Comparison of ENCODE assay signal across 22 cellular contexts in genomic region chr15:38325290-38325990, GRCh38.
DNase-seq lines count a peak whose midpoint lies in the region; ATAC-seq and TF ChIP-seq lines count a peak whose summit lies in the region.
"Had no signal": no experiment of that assay in that cellular context is flagged by ENCODE, and none has a peak within 500 bp of the region (broad histone marks: within the 10 kb centered on the region; RNA-seq: fewer than 3 reads in every experiment).

No MANE protein-coding gene starts in this region.

- H3K27ac ChIP-seq in cardiac muscle cell (peak overlapping the region; percentile 15), breast epithelium (peak overlapping the region; percentile 0 to 50), PC-3 (ENCODE audit: low read length) (no peak overlapping the region)

- H3K4me1 ChIP-seq in cardiac muscle cell (ENCODE audit: low read depth) = peaks cover 7% of the 10 kb centered on the region
- no peaks in the 10 kb centered on the region for H3K4me1 ChIP-seq in breast epithelium
- no peaks in the 10 kb centered on the region for H3K4me1 ChIP-seq in PC-3 (ENCODE audit: insufficient read depth, low read length)

- TF ChIP-seq POLR2A in breast epithelium (IDR thresholded peaks at IDR 0.05) = no peak

- no peak overlapping the region for H3K27ac Mint-ChIP-seq in T-helper 17 cell
- H3K27ac Mint-ChIP-seq: B cell, brain had no signal

- H3K27me3 Mint-ChIP-seq in T-helper 17 cell = peaks cover 6% of the 10 kb centered on the region
- H3K27me3 Mint-ChIP-seq: B cell, brain, IgD-negative memory B cell had no signal

- no peaks in the 10 kb centered on the region for H3K9me2 ChIP-seq in PC-3 (replicated peaks; ENCODE audit: low read length)

- H2AFZ ChIP-seq in PC-3 (ENCODE audit: low read length) = no peak overlapping the region

- CTCF ChIA-PET in PC-3 (lab: Charles Lee) = no interaction called here

- no peaks in the 10 kb centered on the region for H3K36me3 Mint-ChIP-seq in T-helper 17 cell (ENCODE audit: low read depth)

- H3K27me3 ChIP-seq in cardiac muscle cell = no peaks in the 10 kb centered on the region
- H3K27me3 ChIP-seq in breast epithelium = no peaks in the 10 kb centered on the region
- H3K27me3 ChIP-seq in PC-3 (ENCODE audit: low read length) = no peaks in the 10 kb centered on the region
- H3K27me3 ChIP-seq in MG63 = no peaks in the 10 kb centered on the region

- no peak overlapping the region for H3K4me3 ChIP-seq in cardiac muscle cell
- H3K4me3 ChIP-seq in breast epithelium = no peak overlapping the region
- no peak overlapping the region for H3K4me3 ChIP-seq in fibroblast of villous mesenchyme (ENCODE audit: low read depth, low read length)
- no peak overlapping the region for H3K4me3 ChIP-seq in PC-3 (ENCODE audit: low read length)
- no peak overlapping the region for H3K4me3 ChIP-seq in MG63

- H4K20me1 ChIP-seq in PC-3 (ENCODE audit: low read length) = peaks cover 8% of the 10 kb centered on the region

- intact Hi-C loops in left cardiac atrium (cut with DNase I) (no loop called here), breast epithelium (cut with DNase I; ENCODE audit: low total_unique reads) (no loop called here), PC-3 (cut with micrococcal nuclease) (no loop called here)

- peaks cover 16% of the 10 kb centered on the region for H3K36me3 ChIP-seq in cardiac muscle cell
- no peaks in the 10 kb centered on the region for H3K36me3 ChIP-seq in breast epithelium
- H3K36me3 ChIP-seq in PC-3 (ENCODE audit: low read depth, low read length) = peaks cover 50% of the 10 kb centered on the region; the same call in 1 of the 2 replicates
- H3K36me3 ChIP-seq in MG63 = peaks cover 17% of the 10 kb centered on the region

- DNase-seq in cardiac muscle cell (ENCODE audit: low read depth in 1 of 2, low spot score in 1 of 2) = no peak
- no peak for DNase-seq in left cardiac atrium
- peak in 1 of 2 donors; percentile 21 for DNase-seq in breast epithelium (ENCODE audit: low spot score in 2 of 2)
- peak; percentile 17 for DNase-seq in fibroblast of villous mesenchyme (ENCODE audit: low read depth)
- DNase-seq in T-helper 17 cell = no peak
- DNase-seq in PC-3 = no peak
- no peak for DNase-seq in left lobe of liver (ENCODE audit: low spot score)
- no peak for DNase-seq in MG63
- DNase-seq: activated CD4-positive, CD25-positive, alpha-beta regulatory T cell treated with anti-CD3 and anti-CD28 coated beads, Interleukin-2, amount 50 U/mL, for 72 hours; effector memory CD4-positive, alpha-beta T cell; head of caudate nucleus; kidney glomerular epithelial cell; MV-4-11; NCI-H1694 treated with DMSO at 0.1 percent for 48 hours; NCI-H2171 treated with DMSO at 0.1 percent for 48 hours; NCI-H524; stimulated activated CD8-positive, alpha-beta memory T cell treated with anti-CD3 and anti-CD28 coated beads, Interleukin-4, amount 100 ng/mL, for 48 hours; trophoblast cell had no signal

- H3K4me1 Mint-ChIP-seq in T-helper 17 cell = peaks cover 2% of the 10 kb centered on the region
- H3K4me1 Mint-ChIP-seq: B cell, neural crest cell had no signal

- H3F3A ChIP-seq in PC-3 (ENCODE audit: low read length, unreplicated experiment) = no peaks in the 10 kb centered on the region

- H3K9me3 ChIP-seq in cardiac muscle cell (ENCODE audit: low read depth) (no peaks in the 10 kb centered on the region), breast epithelium (no peaks in the 10 kb centered on the region), T-helper 17 cell (ENCODE audit: control insufficient read depth, low read length, poor library complexity, severe bottlenecking) (no peaks in the 10 kb centered on the region), PC-3 (ENCODE audit: low read length) (no peaks in the 10 kb centered on the region), MG63 (no peaks in the 10 kb centered on the region)

- TF ChIP-seq CTCF in cardiac muscle cell (IDR thresholded peaks at IDR 0.05; ENCODE audit: low read depth, low read length) (no peak), breast epithelium (IDR thresholded peaks at IDR 0.05) (no peak), fibroblast of villous mesenchyme (IDR thresholded peaks at IDR 0.05; ENCODE audit: insufficient read depth, low read depth, low read length) (no peak), PC-3 (conservative IDR thresholded peaks at IDR 0.05; ENCODE audit: low read depth, low read length) (no peak)

- ATAC-seq in left cardiac atrium (no peak), T-helper 17 cell (no peak), PC-3 (no peak), left lobe of liver (no peak)

- H3K4me3 Mint-ChIP-seq in T-helper 17 cell = no peak overlapping the region
- H3K4me3 Mint-ChIP-seq: B cell, brain, IgD-negative memory B cell, neural crest cell had no signal

- POLR2A ChIA-PET in PC-3 (lab: Charles Lee; ENCODE audit: unreplicated experiment) = no interaction called here

- no peak overlapping the region for H3K4me2 ChIP-seq in PC-3 (ENCODE audit: low read length)

- peaks cover 15% of the 10 kb centered on the region for H3K79me2 ChIP-seq in PC-3 (ENCODE audit: low read length)

- no TSS peak for BruUV-seq in PC-3 (replicated peaks; lab: Mats Ljungman, UMichigan)

- no peak overlapping the region for H3K9ac ChIP-seq in PC-3 (ENCODE audit: low read length)
